8 cellular contexts compared by ENCODE assay signal in genomic region chr2:182715121-182715895, GRCh38. TPM values are rescaled to one million over a fixed set of nuclear protein-coding genes. Genes with fewer than 3 reads are reported as not detected.
DNase-seq lines count a peak whose midpoint lies in the region; ATAC-seq, FAIRE-seq and TF ChIP-seq lines count a peak whose summit lies in the region.

No MANE protein-coding gene starts in this region.

- H3K4me1 Mint-ChIP-seq in Caco-2 (ENCODE audit: low read depth, unreplicated experiment): peaks cover 14% of the 10 kb centered on the region

- peak overlapping the region; percentile 72 for H3K27ac ChIP-seq in osteoblast (ENCODE audit: low read depth, low read length)

- H3K4me3 Mint-ChIP-seq in Caco-2 (ENCODE audit: unreplicated experiment): no peak overlapping the region

- CTCF ChIA-PET in Caco-2 (lab: Charles Lee): interaction anchor here (1.2 kb wide), 1 partner anchor 49 kb away, joined by 3 read pairs; no protein-coding TSS in a partner anchor

- H3K27me3 ChIP-seq in Caco-2 (replicated peaks; ENCODE audit: control insufficient read depth, insufficient read depth, low read length): no peaks in the 10 kb centered on the region
- no peaks in the 10 kb centered on the region for H3K27me3 ChIP-seq in osteoblast (ENCODE audit: insufficient read depth, low read length)

- H3K27me3 Mint-ChIP-seq in Caco-2 (ENCODE audit: insufficient read depth, unreplicated experiment): peaks cover 7% of the 10 kb centered on the region

- H3K36me3 ChIP-seq in Caco-2 (ENCODE audit: control insufficient read depth, insufficient read depth, low read length) (no peaks in the 10 kb centered on the region), osteoblast (ENCODE audit: insufficient read depth, low read length) (peaks cover 13% of the 10 kb centered on the region)

- no peak for FAIRE-seq in RCC 7860 (lab: Jason Lieb, UNC)

- DNase-seq in Caco-2 (peak in 1 of 2 experiments; percentile 10), RCC 7860 (ENCODE audit: low spot score) (peak; percentile 40), osteoblast (ENCODE audit: insufficient read length, low spot score, missing footprints) (peak; percentile 84)
- no peak for DNase-seq in activated CD4-positive, alpha-beta T cell treated with anti-CD3 and anti-CD28 coated beads for 4 hours

- TSS peak; percentile 98 for BruUV-seq in Caco-2 (replicated peaks; lab: Mats Ljungman, UMichigan)

- ATAC-seq in HG03103 (IDR thresholded peaks at IDR 0.05; ENCODE audit: low read depth, unreplicated experiment): peak; percentile 3
- peak; percentile 49 for ATAC-seq in esophagus mucosa
- no peak for ATAC-seq in GM19463 (IDR thresholded peaks at IDR 0.05; ENCODE audit: unreplicated experiment)
- no peak for ATAC-seq in GM21528 (IDR thresholded peaks at IDR 0.05; ENCODE audit: low FRiP score, unreplicated experiment)

- peak overlapping the region; percentile 90 for H3K4me2 ChIP-seq in osteoblast (ENCODE audit: insufficient read depth, low read length)

- H3K4me1 ChIP-seq in Caco-2 (peaks cover 13% of the 10 kb centered on the region; the same call in 1 of the 2 replicates), osteoblast (ENCODE audit: insufficient read depth, low read length) (peaks cover 14% of the 10 kb centered on the region)

- POLR2A ChIA-PET in Caco-2 (lab: Charles Lee): interaction anchor here (1.5 kb wide), 1 partner anchor 48 kb away, joined by 3 read pairs; no protein-coding TSS in a partner anchor

- H4K20me1 ChIP-seq in osteoblast (ENCODE audit: insufficient read depth, low read length): no peaks in the 10 kb centered on the region

- H3K36me3 Mint-ChIP-seq in Caco-2 (ENCODE audit: insufficient read depth, unreplicated experiment): peaks cover 6% of the 10 kb centered on the region

- H3K27ac Mint-ChIP-seq in Caco-2 (ENCODE audit: unreplicated experiment): no peak overlapping the region

- H3K79me2 ChIP-seq in osteoblast (ENCODE audit: insufficient read depth, low read length): peaks cover 20% of the 10 kb centered on the region

- intact Hi-C loops in Caco-2 (cut with micrococcal nuclease; ENCODE audit: unreplicated experiment): loop anchor here (1.0 kb wide), 1 partner anchor 48 kb away; no protein-coding TSS in a partner anchor

- H3K4me3 ChIP-seq in Caco-2 (ENCODE audit: low read depth, low read length) (peak overlapping the region; percentile 62), osteoblast (ENCODE audit: insufficient read depth, low read length) (peak overlapping the region; percentile 96)

- TF ChIP-seq CTCF in Caco-2 (IDR thresholded peaks at IDR 0.05; ENCODE audit: insufficient read depth in 1 of 2, low read depth in 1 of 2, low read length in 1 of 2, severe bottlenecking in 1 of 2, unreplicated experiment in 1 of 2): peak in 1 of 2 experiments; percentile 5
- TF ChIP-seq CTCF in osteoblast (IDR thresholded peaks at IDR 0.05; ENCODE audit: extremely low read depth, low read depth, low read length): no peak

- H3K9me3 ChIP-seq in Caco-2: no peaks in the 10 kb centered on the region
- no peaks in the 10 kb centered on the region for H3K9me3 ChIP-seq in osteoblast (ENCODE audit: low read depth, low read length)

- H3K9me3 Mint-ChIP-seq in Caco-2 (ENCODE audit: unreplicated experiment): no peaks in the 10 kb centered on the region

- H2AFZ ChIP-seq in osteoblast (ENCODE audit: low read length): peak overlapping the region; percentile 83

RNA-seq across cellular contexts. Expression of gene DNAJC10, which starts 0.7 kb away (rescaled TPM):
- 103 and 109 TPM in 2 replicates for total RNA-seq in Caco-2 (2022)
- 32.1 TPM for total RNA-seq in esophagus mucosa
- total RNA-seq in osteoblast: 112 and 118 TPM in 2 replicates

Comparison
In these comparisons a context has a peak if more than half of its experiments do, and no peak if none do; other contexts are left out.
1. DNase-seq: peak in RCC 7860 (single experiment) and osteoblast (single experiment); none in activated CD4-positive, alpha-beta T cell treated with anti-CD3 and anti-CD28 coated beads for 4 hours (0 of 2).
2. ATAC-seq: peak in HG03103 (single experiment) and esophagus mucosa (single experiment); none in GM19463 (single experiment) and GM21528 (single experiment).